1 cellular context compared by ENCODE assay signal in genomic region chr1:160408864-160409263, GRCh38.
TF ChIP-seq lines count a peak whose summit lies in the region.

No MANE protein-coding gene starts in this region.

TF ChIP-seq in WTC11, 78 proteins besides CTCF, POLR2A, EP300 and RAD21 (continued from another document):
- no peak for TF ChIP-seq ZNF671 (CRISPR knock-in tag; IDR thresholded peaks at IDR 0.05)
- no peak for TF ChIP-seq HMGA2 (CRISPR knock-in tag; IDR thresholded peaks at IDR 0.05)
- TF ChIP-seq JUN (CRISPR knock-in tag; IDR thresholded peaks at IDR 0.05) = no peak
- TF ChIP-seq STAT6 (CRISPR knock-in tag; conservative IDR thresholded peaks at IDR 0.05; ENCODE audit: low read depth) = no peak
- TF ChIP-seq NR1H2 (CRISPR knock-in tag; IDR thresholded peaks at IDR 0.05) = no peak
- no peak for TF ChIP-seq ZNF532 (CRISPR knock-in tag; IDR thresholded peaks at IDR 0.05; ENCODE audit: borderline replicate concordance)
- no peak for TF ChIP-seq JAZF1 (CRISPR knock-in tag; IDR thresholded peaks at IDR 0.05)
- no peak for TF ChIP-seq ZMAT4 (CRISPR knock-in tag; IDR thresholded peaks at IDR 0.05)
- TF ChIP-seq FOXK1 (CRISPR knock-in tag; IDR thresholded peaks at IDR 0.05) = no peak
- no peak for TF ChIP-seq ZNF281 (CRISPR knock-in tag; IDR thresholded peaks at IDR 0.05)
- no peak for TF ChIP-seq MYBL2 (CRISPR knock-in tag; IDR thresholded peaks at IDR 0.05)
- TF ChIP-seq OVOL2 (CRISPR knock-in tag; IDR thresholded peaks at IDR 0.05; ENCODE audit: borderline replicate concordance) = no peak
- no peak for TF ChIP-seq GTF2I (CRISPR knock-in tag; conservative IDR thresholded peaks at IDR 0.05)
- TF ChIP-seq FOXP1 (CRISPR knock-in tag; IDR thresholded peaks at IDR 0.05; ENCODE audit: borderline replicate concordance) = no peak
- TF ChIP-seq GRHL2 (CRISPR knock-in tag; IDR thresholded peaks at IDR 0.05; ENCODE audit: insufficient replicate concordance, severe bottlenecking) = no peak
